12 cellular contexts compared by ENCODE assay signal in the genomic region with DNA sequence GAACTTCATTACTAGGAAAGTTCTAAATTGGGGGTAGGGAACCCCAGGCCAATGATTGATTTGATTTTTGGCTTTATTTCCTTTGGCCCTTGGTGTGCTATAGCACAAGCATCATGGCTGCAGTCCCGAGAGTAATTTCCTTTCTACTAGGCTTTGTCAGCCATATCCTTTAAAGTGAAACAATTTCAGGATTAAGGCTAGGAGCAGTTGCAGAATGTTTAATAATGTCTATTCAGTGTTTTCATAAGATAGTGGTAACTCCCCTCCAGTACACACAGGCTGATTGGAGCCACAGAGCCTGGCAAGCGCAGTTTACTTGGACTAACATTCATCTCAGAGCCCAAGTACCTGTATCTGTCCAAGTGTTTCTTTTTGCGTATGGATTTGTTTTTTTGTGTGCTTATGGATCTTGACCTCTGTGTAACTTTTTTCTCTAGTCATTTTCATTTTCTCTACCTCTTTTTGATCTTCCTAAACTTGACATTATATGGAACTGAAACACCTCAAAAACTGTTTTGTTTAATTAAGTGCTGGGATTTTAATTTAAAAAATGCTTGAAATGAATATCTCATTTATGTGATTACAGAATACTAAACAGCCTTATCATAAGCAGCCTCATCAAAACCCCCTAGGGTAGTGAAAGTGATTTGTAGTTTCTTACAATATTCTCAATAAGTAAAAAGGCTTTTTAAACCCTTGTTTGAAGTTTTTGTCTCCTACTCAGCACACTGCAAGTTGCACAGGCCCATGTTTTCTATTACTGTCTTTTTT. TPM values are rescaled to one million over a fixed set of nuclear protein-coding genes. Genes with fewer than 3 reads are reported as not detected.
DNase-seq lines count a peak whose midpoint lies in the region; ATAC-seq, FAIRE-seq and TF ChIP-seq lines count a peak whose summit lies in the region.
"Had no signal": no experiment of that assay in that cellular context is flagged by ENCODE, and none has a peak within 500 bp of the region (broad histone marks: within the 10 kb centered on the region; RNA-seq: fewer than 3 reads in every experiment).

No MANE protein-coding gene starts in this region.

- H3K9me1 ChIP-seq in keratinocyte (ENCODE audit: control insufficient read depth, extremely low read depth, insufficient read depth, low read length): no peaks in the 10 kb centered on the region

- H3K27me3 Mint-ChIP-seq in activated naive CD4-positive, alpha-beta T cell treated with anti-CD3 and anti-CD28 coated beads, Interleukin-2, amount 50 U/mL, for 24 hours: no peaks in the 10 kb centered on the region
- no peaks in the 10 kb centered on the region for H3K27me3 Mint-ChIP-seq in activated CD8-positive, alpha-beta T cell treated with anti-CD3 and anti-CD28 coated beads, Interleukin-2, amount 10 ng/mL, durations not matched to agents 7 days and 5 days (ENCODE audit: low read depth)
- H3K27me3 Mint-ChIP-seq in stimulated activated naive B cell treated with anti-CD40 and anti-IgM and Interleukin-4, amounts not matched to agents 10 μg/mL and 1 μg/mL and 100 μg/mL, for 72 hours: no peaks in the 10 kb centered on the region

- CTCF ChIA-PET in activated CD8-positive, alpha-beta T cell treated with anti-CD3 and anti-CD28 coated beads, Interleukin-2, amount 10 ng/mL, durations not matched to agents 7 days and 5 days (lab: Charles Lee): interaction anchor here (0.6 to 2.1 kb wide), 3 partner anchors 18 to 142 kb away, joined by 3 to 7 read pairs (median 3); no protein-coding TSS in a partner anchor

- H3K4me1 Mint-ChIP-seq in activated naive CD4-positive, alpha-beta T cell treated with anti-CD3 and anti-CD28 coated beads, Interleukin-2, amount 50 U/mL, for 24 hours: peaks cover 91% of the 10 kb centered on the region
- peaks cover 75% of the 10 kb centered on the region for H3K4me1 Mint-ChIP-seq in activated CD8-positive, alpha-beta T cell treated with anti-CD3 and anti-CD28 coated beads, Interleukin-2, amount 10 ng/mL, durations not matched to agents 7 days and 5 days (ENCODE audit: low read depth)
- H3K4me1 Mint-ChIP-seq in stimulated activated naive B cell treated with anti-CD40 and anti-IgM and Interleukin-4, amounts not matched to agents 10 μg/mL and 1 μg/mL and 100 μg/mL, for 72 hours: peaks cover 44 to 73% of the 10 kb centered on the region in 2 donors

- H3K36me3 Mint-ChIP-seq in activated naive CD4-positive, alpha-beta T cell treated with anti-CD3 and anti-CD28 coated beads, Interleukin-2, amount 50 U/mL, for 24 hours: peaks cover 7% of the 10 kb centered on the region
- H3K36me3 Mint-ChIP-seq in activated CD8-positive, alpha-beta T cell treated with anti-CD3 and anti-CD28 coated beads, Interleukin-2, amount 10 ng/mL, durations not matched to agents 7 days and 5 days (ENCODE audit: low read depth): peaks cover 35% of the 10 kb centered on the region
- H3K36me3 Mint-ChIP-seq in stimulated activated naive B cell treated with anti-CD40 and anti-IgM and Interleukin-4, amounts not matched to agents 10 μg/mL and 1 μg/mL and 100 μg/mL, for 72 hours: peaks cover 3 to 11% of the 10 kb centered on the region in 2 donors

- ATAC-seq in activated CD8-positive, alpha-beta T cell treated with anti-CD3 and anti-CD28 coated beads, Interleukin-2, amount 10 ng/mL, durations not matched to agents 7 days and 5 days: peak; percentile 16
- peak; percentile 62 to 63 for ATAC-seq in stimulated activated naive B cell treated with anti-CD40 and anti-IgM and Interleukin-4, amounts not matched to agents 10 μg/mL and 1 μg/mL and 100 μg/mL, for 72 hours (replicated peaks)
- no peak for ATAC-seq in GM21786 (IDR thresholded peaks at IDR 0.05; ENCODE audit: unreplicated experiment)

- no peak for FAIRE-seq in keratinocyte (lab: Jason Lieb, UNC)
- FAIRE-seq: RCC 7860 had no signal

- no peak for DNase-seq in activated naive CD4-positive, alpha-beta T cell (lab: John Stamatoyannopoulos, UW)
- no peak for DNase-seq in activated CD8-positive, alpha-beta T cell treated with anti-CD3 and anti-CD28 coated beads, Interleukin-2, amount 10 ng/mL, durations not matched to agents 7 days and 5 days
- DNase-seq in keratinocyte (ENCODE audit: low read depth, low spot score): no peak
- DNase-seq in stimulated activated naive B cell treated with anti-CD40 and anti-IgM and Interleukin-4, amounts not matched to agents 10 μg/mL and 1 μg/mL and 100 μg/mL, for 72 hours: no peak
- DNase-seq in effector memory CD4-positive, alpha-beta T cell: no peak
- no peak for DNase-seq in SHP77 treated with DMSO at 0.1 percent for 48 hours (lab: John Stamatoyannopoulos, UW)
- DNase-seq: AML-193, NCI-H2107, nucleus accumbens had no signal

- POLR2A ChIA-PET in activated CD8-positive, alpha-beta T cell treated with anti-CD3 and anti-CD28 coated beads, Interleukin-2, amount 10 ng/mL, durations not matched to agents 7 days and 5 days (lab: Charles Lee): interaction anchor here (0.8 to 1.4 kb wide), 3 partner anchors 12 to 19 kb away, joined by 3 to 6 read pairs (median 3); no protein-coding TSS in a partner anchor

- H4K20me1 ChIP-seq in keratinocyte (ENCODE audit: control insufficient read depth, extremely low read depth, insufficient read depth, low read length): no peaks in the 10 kb centered on the region

- H3K27ac Mint-ChIP-seq in activated naive CD4-positive, alpha-beta T cell treated with anti-CD3 and anti-CD28 coated beads, Interleukin-2, amount 50 U/mL, for 24 hours: peak overlapping the region; percentile 71
- peak overlapping the region; percentile 16 for H3K27ac Mint-ChIP-seq in activated CD8-positive, alpha-beta T cell treated with anti-CD3 and anti-CD28 coated beads, Interleukin-2, amount 10 ng/mL, durations not matched to agents 7 days and 5 days
- H3K27ac Mint-ChIP-seq in stimulated activated naive B cell treated with anti-CD40 and anti-IgM and Interleukin-4, amounts not matched to agents 10 μg/mL and 1 μg/mL and 100 μg/mL, for 72 hours: no peak overlapping the region

- dilution Hi-C loops in keratinocyte (cut with MboI; ENCODE audit: extremely low pct_ligation_motif_present, low sequenced_read_pairs): no loop called here

- H3K9me3 Mint-ChIP-seq in activated naive CD4-positive, alpha-beta T cell treated with anti-CD3 and anti-CD28 coated beads, Interleukin-2, amount 50 U/mL, for 24 hours: no peaks in the 10 kb centered on the region
- H3K9me3 Mint-ChIP-seq in activated CD8-positive, alpha-beta T cell treated with anti-CD3 and anti-CD28 coated beads, Interleukin-2, amount 10 ng/mL, durations not matched to agents 7 days and 5 days (ENCODE audit: insufficient read depth): no peaks in the 10 kb centered on the region
- peaks cover 0 to 2% of the 10 kb centered on the region in 2 donors for H3K9me3 Mint-ChIP-seq in stimulated activated naive B cell treated with anti-CD40 and anti-IgM and Interleukin-4, amounts not matched to agents 10 μg/mL and 1 μg/mL and 100 μg/mL, for 72 hours

- H3K4me1 ChIP-seq in keratinocyte (ENCODE audit: control insufficient read depth, extremely low read depth, insufficient read depth, low read length): peaks cover 6% of the 10 kb centered on the region
- peaks cover 36% of the 10 kb centered on the region for H3K4me1 ChIP-seq in effector memory CD4-positive, alpha-beta T cell (ENCODE audit: control insufficient read depth, insufficient read depth, low read length, poor library complexity, severe bottlenecking)

- H3K9me3 ChIP-seq in keratinocyte (ENCODE audit: control insufficient read depth, low read depth, low read length): no peaks in the 10 kb centered on the region
- no peaks in the 10 kb centered on the region for H3K9me3 ChIP-seq in effector memory CD4-positive, alpha-beta T cell (ENCODE audit: control insufficient read depth, low read length)

- no peaks in the 10 kb centered on the region for H3K27me3 ChIP-seq in keratinocyte (ENCODE audit: control insufficient read depth, extremely low read depth, insufficient read depth, low read length)
- H3K27me3 ChIP-seq in effector memory CD4-positive, alpha-beta T cell (replicated peaks; ENCODE audit: control insufficient read depth, insufficient read depth, low read length, poor library complexity, severe bottlenecking): no peaks in the 10 kb centered on the region

- H3K9ac ChIP-seq in keratinocyte (ENCODE audit: control insufficient read depth, extremely low read depth, insufficient read depth, low read length): no peak overlapping the region

- no peak overlapping the region for H3K4me3 ChIP-seq in keratinocyte (ENCODE audit: control insufficient read depth in 2 of 3, extremely low read depth in 1 of 3, insufficient read depth in 2 of 3, low read depth in 1 of 3, low read length in 3 of 3)
- H3K4me3 ChIP-seq in effector memory CD4-positive, alpha-beta T cell (ENCODE audit: insufficient read depth, low read depth, low read length, poor library complexity, severe bottlenecking): no peak overlapping the region

- H3K36me3 ChIP-seq in keratinocyte (ENCODE audit: control insufficient read depth in 2 of 2, extremely low read depth in 1 of 2, insufficient read depth in 2 of 2, low read length in 2 of 2): no peaks in the 10 kb centered on the region
- H3K36me3 ChIP-seq in effector memory CD4-positive, alpha-beta T cell (ENCODE audit: control insufficient read depth, insufficient read depth, low read length): no peaks in the 10 kb centered on the region

- no peak overlapping the region for H3K27ac ChIP-seq in keratinocyte (ENCODE audit: control insufficient read depth, insufficient read depth, low read length)
- no peak overlapping the region for H3K27ac ChIP-seq in effector memory CD4-positive, alpha-beta T cell (ENCODE audit: insufficient read depth, low read length, poor library complexity, severe bottlenecking)

- peaks cover 25% of the 10 kb centered on the region for H3K79me2 ChIP-seq in keratinocyte (ENCODE audit: control insufficient read depth, insufficient read depth, low read length)

- peak overlapping the region; percentile 8 for H2AFZ ChIP-seq in keratinocyte (ENCODE audit: control insufficient read depth, low read length)

- peak overlapping the region; percentile 18 for H3K4me2 ChIP-seq in keratinocyte (ENCODE audit: control insufficient read depth, extremely low read depth, insufficient read depth, low read depth, low read length)

- no peak for TF ChIP-seq CTCF in keratinocyte (optimal IDR thresholded peaks at IDR 0.05 in 1 of 3, IDR thresholded peaks at IDR 0.05 in 1 of 3, conservative IDR thresholded peaks at IDR 0.05 in 1 of 3; ENCODE audit: extremely low read depth in 1 of 3, insufficient read depth in 2 of 3, low read length in 3 of 3)

- H3K4me3 Mint-ChIP-seq in activated naive CD4-positive, alpha-beta T cell treated with anti-CD3 and anti-CD28 coated beads, Interleukin-2, amount 50 U/mL, for 24 hours: peak overlapping the region; percentile 31
- H3K4me3 Mint-ChIP-seq in activated CD8-positive, alpha-beta T cell treated with anti-CD3 and anti-CD28 coated beads, Interleukin-2, amount 10 ng/mL, durations not matched to agents 7 days and 5 days: peak overlapping the region; percentile 23
- peak overlapping the region; percentile 30 to 51 for H3K4me3 Mint-ChIP-seq in stimulated activated naive B cell treated with anti-CD40 and anti-IgM and Interleukin-4, amounts not matched to agents 10 μg/mL and 1 μg/mL and 100 μg/mL, for 72 hours

RNA-seq across cellular contexts. Expression of a gene that starts 7.5 kb away (rescaled TPM):
- 10 to 100 TPM; 52.3 to 53.3 TPM for total RNA-seq in activated CD8-positive, alpha-beta T cell treated with anti-CD3 and anti-CD28 coated beads, Interleukin-2, amount 10 ng/mL, durations not matched to agents 7 days and 5 days
- polyA plus RNA-seq in keratinocyte: 17.3 to 23.1 TPM (median 20.7 TPM) in 3 replicates
- polyA plus RNA-seq in keratinocyte (2011; ENCODE audit: low read depth): 17.9 TPM
- 5.5 and 6.1 TPM in 2 replicates for polyA plus RNA-seq in keratinocyte (2011; cell fraction: cytosol; rRNA removed)
- 51.1 and 51.2 TPM in 2 replicates for polyA plus RNA-seq in keratinocyte (2011; cell fraction: nucleus; rRNA removed)
- polyA plus RNA-seq in keratinocyte (2012; ENCODE audit: low replicate concordance): 10.5 and 13.2 TPM in 2 replicates
- polyA minus RNA-seq in keratinocyte: 8.0 to 29.5 TPM (median 27.4 TPM) in 3 replicates
- 7.5 TPM for polyA minus RNA-seq in keratinocyte (2011; cell fraction: cytosol; rRNA and poly(A)+ RNA removed)
- polyA minus RNA-seq in keratinocyte (2011; cell fraction: nucleus; rRNA and poly(A)+ RNA removed): 23.7 and 35.9 TPM in 2 replicates
